In the genomic region with DNA sequence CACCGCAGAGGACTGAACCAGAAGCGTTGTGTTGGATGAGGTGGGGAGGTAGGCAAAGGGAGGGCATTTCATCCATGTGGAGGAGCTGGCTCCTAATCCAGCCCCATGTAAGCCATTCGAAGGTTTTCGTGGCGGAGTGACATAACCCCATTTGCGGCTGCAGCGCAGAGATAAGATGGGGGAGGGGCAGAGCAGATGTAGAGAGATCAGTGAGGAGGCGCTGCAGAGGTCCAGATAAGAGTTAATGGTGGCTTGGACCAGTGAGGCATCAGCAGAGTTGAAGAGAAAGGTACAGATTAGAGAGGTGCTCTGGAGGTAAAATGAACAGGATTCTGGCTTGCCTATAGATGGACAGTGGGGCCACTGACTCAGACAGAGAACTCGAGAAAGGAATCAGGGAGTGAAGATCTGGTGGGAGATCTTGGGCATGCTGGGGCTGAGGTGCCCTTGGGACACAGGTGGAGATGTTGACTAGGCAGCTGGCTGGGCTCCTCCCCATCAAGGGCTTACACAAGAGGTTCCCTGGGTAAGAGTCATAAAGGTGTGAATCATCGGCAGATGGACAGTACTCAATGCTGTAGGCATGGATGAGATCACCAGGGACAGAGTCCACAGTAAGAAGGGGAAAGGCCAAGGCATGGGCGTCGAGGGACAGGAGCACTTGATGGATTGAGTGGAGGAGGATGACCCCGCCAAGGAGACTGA, we compare ENCODE assay signal across 1 cellular context.
TF ChIP-seq lines count a peak whose summit lies in the region.

No MANE protein-coding gene starts in this region.

TF ChIP-seq in K562, 482 proteins besides CTCF, POLR2A, EP300 and RAD21 (continued from another document and continues in another):
- TF ChIP-seq, protein P1, sequence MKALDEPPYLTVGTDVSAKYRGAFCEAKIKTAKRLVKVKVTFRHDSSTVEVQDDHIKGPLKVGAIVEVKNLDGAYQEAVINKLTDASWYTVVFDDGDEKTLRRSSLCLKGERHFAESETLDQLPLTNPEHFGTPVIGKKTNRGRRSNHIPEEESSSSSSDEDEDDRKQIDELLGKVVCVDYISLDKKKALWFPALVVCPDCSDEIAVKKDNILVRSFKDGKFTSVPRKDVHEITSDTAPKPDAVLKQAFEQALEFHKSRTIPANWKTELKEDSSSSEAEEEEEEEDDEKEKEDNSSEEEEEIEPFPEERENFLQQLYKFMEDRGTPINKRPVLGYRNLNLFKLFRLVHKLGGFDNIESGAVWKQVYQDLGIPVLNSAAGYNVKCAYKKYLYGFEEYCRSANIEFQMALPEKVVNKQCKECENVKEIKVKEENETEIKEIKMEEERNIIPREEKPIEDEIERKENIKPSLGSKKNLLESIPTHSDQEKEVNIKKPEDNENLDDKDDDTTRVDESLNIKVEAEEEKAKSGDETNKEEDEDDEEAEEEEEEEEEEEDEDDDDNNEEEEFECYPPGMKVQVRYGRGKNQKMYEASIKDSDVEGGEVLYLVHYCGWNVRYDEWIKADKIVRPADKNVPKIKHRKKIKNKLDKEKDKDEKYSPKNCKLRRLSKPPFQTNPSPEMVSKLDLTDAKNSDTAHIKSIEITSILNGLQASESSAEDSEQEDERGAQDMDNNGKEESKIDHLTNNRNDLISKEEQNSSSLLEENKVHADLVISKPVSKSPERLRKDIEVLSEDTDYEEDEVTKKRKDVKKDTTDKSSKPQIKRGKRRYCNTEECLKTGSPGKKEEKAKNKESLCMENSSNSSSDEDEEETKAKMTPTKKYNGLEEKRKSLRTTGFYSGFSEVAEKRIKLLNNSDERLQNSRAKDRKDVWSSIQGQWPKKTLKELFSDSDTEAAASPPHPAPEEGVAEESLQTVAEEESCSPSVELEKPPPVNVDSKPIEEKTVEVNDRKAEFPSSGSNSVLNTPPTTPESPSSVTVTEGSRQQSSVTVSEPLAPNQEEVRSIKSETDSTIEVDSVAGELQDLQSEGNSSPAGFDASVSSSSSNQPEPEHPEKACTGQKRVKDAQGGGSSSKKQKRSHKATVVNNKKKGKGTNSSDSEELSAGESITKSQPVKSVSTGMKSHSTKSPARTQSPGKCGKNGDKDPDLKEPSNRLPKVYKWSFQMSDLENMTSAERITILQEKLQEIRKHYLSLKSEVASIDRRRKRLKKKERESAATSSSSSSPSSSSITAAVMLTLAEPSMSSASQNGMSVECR (CRISPR knock-in tag; IDR thresholded peaks at IDR 0.05) = 0 out of 2 replicates have a peak, but pooled peaks have one; percentile 61
- TF ChIP-seq POLR2B (IDR thresholded peaks at IDR 0.05; ENCODE audit: low read depth, partially characterized antibody) (no peak), TEAD1 (CRISPR knock-in tag; IDR thresholded peaks at IDR 0.05) (peak; percentile 81 to 91; a peak in 3 of 4 replicates), CHD7 (IDR thresholded peaks at IDR 0.05; ENCODE audit: low read depth, low read length) (no peak), PTTG1 (tag; IDR thresholded peaks at IDR 0.05; ENCODE audit: low read depth) (peak; percentile 44; the same call in 1 of the 2 replicates), ZNF253 (CRISPR knock-in tag; conservative IDR thresholded peaks at IDR 0.05) (no peak), ZNF699 (CRISPR knock-in tag; IDR thresholded peaks at IDR 0.05; ENCODE audit: insufficient replicate concordance) (no peak), ELF1 (tag; IDR thresholded peaks at IDR 0.05) (peak; percentile 44; the same call in 1 of the 2 replicates), CHD4 (IDR thresholded peaks at IDR 0.05; ENCODE audit: insufficient read depth, insufficient replicate concordance, low read depth, low read length, poor library complexity, severe bottlenecking) (no peak), DEAF1 (CRISPR knock-in tag; IDR thresholded peaks at IDR 0.05) (0 out of 2 replicates have a peak, but pooled peaks have one; percentile 52), ASH1L (IDR thresholded peaks at IDR 0.05; ENCODE audit: borderline replicate concordance, low read depth, partially characterized antibody) (peak; percentile 34), ZNF445 (CRISPR knock-in tag; IDR thresholded peaks at IDR 0.05; ENCODE audit: low read depth) (peak; percentile 59; the same call in 1 of the 2 replicates), ADNP (tag; IDR thresholded peaks at IDR 0.05) (0 out of 2 replicates have a peak, but pooled peaks have one; percentile 15), CHD1 (IDR thresholded peaks at IDR 0.05; ENCODE audit: low read length) (no peak), MCM7 (IDR thresholded peaks at IDR 0.05) (peak in 1 of 2 experiments; percentile 87; a peak in 1 of 4 replicates), SAFB2 (IDR thresholded peaks at IDR 0.05; ENCODE audit: borderline replicate concordance, low read depth, low read length, severe bottlenecking) (no peak), MXD1 (CRISPR knock-in tag; IDR thresholded peaks at IDR 0.05; ENCODE audit: borderline replicate concordance, poor library complexity, severe bottlenecking) (no peak), DPF2 (IDR thresholded peaks at IDR 0.05) (peak; percentile 100), CHD2 (IDR thresholded peaks at IDR 0.05; ENCODE audit: low read depth, low read length) (peak; percentile 69; the same call in 1 of the 2 replicates), PHF8 (IDR thresholded peaks at IDR 0.05; ENCODE audit: borderline replicate concordance, low read length) (no peak), E4F1 (CRISPR knock-in tag; IDR thresholded peaks at IDR 0.05; ENCODE audit: borderline replicate concordance) (no peak), ZBTB9 (CRISPR knock-in tag; IDR thresholded peaks at IDR 0.05) (peak; percentile 95), GATAD2A (IDR thresholded peaks at IDR 0.05) (peak; percentile 94), RBM14 (IDR thresholded peaks at IDR 0.05; ENCODE audit: borderline replicate concordance, insufficient read depth, low read depth, low read length) (no peak)
- TF ChIP-seq, protein P2, sequence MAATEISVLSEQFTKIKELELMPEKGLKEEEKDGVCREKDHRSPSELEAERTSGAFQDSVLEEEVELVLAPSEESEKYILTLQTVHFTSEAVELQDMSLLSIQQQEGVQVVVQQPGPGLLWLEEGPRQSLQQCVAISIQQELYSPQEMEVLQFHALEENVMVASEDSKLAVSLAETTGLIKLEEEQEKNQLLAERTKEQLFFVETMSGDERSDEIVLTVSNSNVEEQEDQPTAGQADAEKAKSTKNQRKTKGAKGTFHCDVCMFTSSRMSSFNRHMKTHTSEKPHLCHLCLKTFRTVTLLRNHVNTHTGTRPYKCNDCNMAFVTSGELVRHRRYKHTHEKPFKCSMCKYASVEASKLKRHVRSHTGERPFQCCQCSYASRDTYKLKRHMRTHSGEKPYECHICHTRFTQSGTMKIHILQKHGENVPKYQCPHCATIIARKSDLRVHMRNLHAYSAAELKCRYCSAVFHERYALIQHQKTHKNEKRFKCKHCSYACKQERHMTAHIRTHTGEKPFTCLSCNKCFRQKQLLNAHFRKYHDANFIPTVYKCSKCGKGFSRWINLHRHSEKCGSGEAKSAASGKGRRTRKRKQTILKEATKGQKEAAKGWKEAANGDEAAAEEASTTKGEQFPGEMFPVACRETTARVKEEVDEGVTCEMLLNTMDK (IDR thresholded peaks at IDR 0.05; ENCODE audit: borderline replicate concordance, insufficient read depth, low read depth, low read length, poor library complexity, severe bottlenecking) = no peak
